In the genomic region with DNA sequence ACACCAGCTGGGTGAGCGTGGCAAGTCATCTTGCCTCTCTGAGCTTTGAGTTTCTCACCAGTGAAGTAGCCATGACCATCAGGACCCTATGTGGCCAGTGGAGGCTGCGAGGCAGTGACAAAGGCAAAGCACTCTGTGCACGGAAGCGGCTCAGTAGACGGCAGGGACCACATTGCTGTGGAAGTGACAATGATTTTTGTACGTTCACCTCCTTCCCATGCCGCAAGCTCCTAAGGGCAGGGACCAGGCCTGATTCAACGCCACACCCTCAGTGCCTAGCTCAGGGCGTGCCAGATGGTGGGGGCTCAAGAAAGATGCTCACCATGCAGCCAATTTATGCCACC, we compare ENCODE assay signal across 19 cellular contexts.
DNase-seq lines count a peak whose midpoint lies in the region; ATAC-seq, FAIRE-seq and TF ChIP-seq lines count a peak whose summit lies in the region.
"Had no signal": no experiment of that assay in that cellular context is flagged by ENCODE, and none has a peak within 500 bp of the region (broad histone marks: within the 10 kb centered on the region; RNA-seq: fewer than 3 reads in every experiment).

No MANE protein-coding gene starts in this region.

- H3K4me1 ChIP-seq in right atrium auricular region = no peaks in the 10 kb centered on the region

- H3K4me3 ChIP-seq in right atrium auricular region = no peak overlapping the region
- no peak overlapping the region for H3K4me3 ChIP-seq in coronary artery
- H3K4me3 ChIP-seq: GM23248 had no signal

- no peak for ATAC-seq in left ventricle myocardium superior

- intact Hi-C loops in left ventricle myocardium superior (cut with micrococcal nuclease) = no loop called here

- no peak for TF ChIP-seq POLR2A in erythroblast (IDR thresholded peaks at IDR 0.05; ENCODE audit: low read length)

- no peak for TF ChIP-seq CTCF in right atrium auricular region (IDR thresholded peaks at IDR 0.05)
- no peak for TF ChIP-seq CTCF in coronary artery (IDR thresholded peaks at IDR 0.05)

- FAIRE-seq in urothelium cell line (lab: Jason Lieb, UNC) = peak; percentile 67
- FAIRE-seq: A204.1 had no signal

- H3K27ac ChIP-seq in right atrium auricular region (no peak overlapping the region), coronary artery (no peak overlapping the region)

- H3K27me3 ChIP-seq in right atrium auricular region = no peaks in the 10 kb centered on the region

- peak; percentile 46 for DNase-seq in right atrium auricular region (ENCODE audit: low spot score)
- no peak for DNase-seq in left ventricle myocardium superior
- DNase-seq in coronary artery (ENCODE audit: low spot score) = peak; percentile 43
- peak; percentile 4 for DNase-seq in mucosa of gallbladder (ENCODE audit: low spot score)
- DNase-seq in urothelium cell line (ENCODE audit: low spot score) = no peak
- no peak for DNase-seq in NCI-H526 (lab: John Stamatoyannopoulos, UW)
- DNase-seq in NCI-H146 (lab: John Stamatoyannopoulos, UW) = no peak
- DNase-seq in erythroblast (lab: John Stamatoyannopoulos, UW) = no peak
- DNase-seq: DMS79, HCEC 1CT, KG1, NCI-H1092 treated with DMSO at 0.1 percent for 48 hours, NCI-H1436 treated with DMSO at 0.1 percent for 48 hours, NCI-H2029, NCI-H2227 treated with DMSO at 0.1 percent for 48 hours, NCI-H510A treated with DMSO at 0.1 percent for 48 hours, NCI-H774 had no signal

- no peaks in the 10 kb centered on the region for H3K36me3 ChIP-seq in right atrium auricular region

- H3K9me3 ChIP-seq in right atrium auricular region = no peaks in the 10 kb centered on the region

Comparison
In these comparisons a context has a peak if more than half of its experiments do, and no peak if none do; other contexts are left out.
1. DNase-seq: peak in right atrium auricular region (single experiment), coronary artery (single experiment) and mucosa of gallbladder (single experiment); none in left ventricle myocardium superior (single experiment), urothelium cell line (single experiment), NCI-H526 (0 of 2), NCI-H146 (single experiment) and erythroblast (0 of 2).